ENCODE assay signal across 10 cellular contexts in the genomic region with DNA sequence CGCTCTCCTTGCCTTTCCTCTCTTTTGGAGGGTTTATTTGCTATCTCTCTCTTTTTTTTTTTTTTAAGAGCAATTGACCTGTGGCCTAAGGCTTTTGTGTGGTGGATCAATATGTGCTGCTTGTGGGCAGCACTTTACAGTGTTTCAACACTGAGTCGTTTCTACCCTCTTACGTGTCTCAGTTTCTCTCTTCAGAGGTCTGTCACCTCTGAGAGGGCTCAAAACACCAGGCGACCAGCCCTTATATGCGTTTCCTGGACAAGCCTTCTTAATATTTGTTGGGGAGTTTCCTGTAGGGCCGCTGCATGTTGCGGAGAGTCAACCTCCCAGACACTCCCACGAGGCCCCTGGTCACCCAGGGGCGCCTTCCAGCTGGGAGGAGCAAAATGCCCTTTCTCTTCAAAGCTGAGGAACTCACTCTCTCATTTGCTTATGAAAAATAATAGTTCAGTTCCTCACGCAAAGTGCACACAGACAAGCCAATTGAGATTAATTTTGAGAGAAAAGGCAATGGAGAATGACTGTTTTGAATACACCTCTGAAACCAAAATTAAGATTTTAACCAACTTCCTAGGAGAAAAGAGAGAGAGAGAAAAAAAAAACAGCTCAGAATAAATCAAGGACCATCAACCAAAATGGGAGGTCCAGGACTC.
DNase-seq lines count a peak whose midpoint lies in the region; ATAC-seq and TF ChIP-seq lines count a peak whose summit lies in the region.
"Had no signal": no experiment of that assay in that cellular context is flagged by ENCODE, and none has a peak within 500 bp of the region (broad histone marks: within the 10 kb centered on the region; RNA-seq: fewer than 3 reads in every experiment).

No MANE protein-coding gene starts in this region.

- H3K36me3 ChIP-seq in suprapubic skin = no peaks in the 10 kb centered on the region

- no peaks in the 10 kb centered on the region for H3K27me3 ChIP-seq in suprapubic skin
- H3K27me3 ChIP-seq: dorsolateral prefrontal cortex had no signal

- no peak for TF ChIP-seq EP300 in suprapubic skin (IDR thresholded peaks at IDR 0.05)

- TF ChIP-seq POLR2A in GM18505 (IDR thresholded peaks at IDR 0.05; ENCODE audit: borderline replicate concordance, extremely low read depth, insufficient read depth, insufficient read length) (no peak), suprapubic skin (IDR thresholded peaks at IDR 0.05) (no peak)

- DNase-seq in UCSD-AML1 (lab: John Stamatoyannopoulos, UW; ENCODE audit: unreplicated experiment) (peak; percentile 63), iPS-NIHi11 (ENCODE audit: low spot score) (no peak), NCI-H2107 (lab: John Stamatoyannopoulos, UW) (no peak), foreskin fibroblast (no peak), suprapubic skin (ENCODE audit: low spot score in 2 of 2) (no peak)
- DNase-seq: activated T-cell treated with anti-CD3 and anti-CD28 coated beads, Interleukin-2, amount 50 U/mL, for 72 hours; dorsolateral prefrontal cortex had no signal

- TF ChIP-seq CTCF in foreskin fibroblast (IDR thresholded peaks at IDR 0.05; ENCODE audit: low read depth, low read length) (no peak), suprapubic skin (IDR thresholded peaks at IDR 0.05) (no peak)

- H3K4me1 ChIP-seq in suprapubic skin = no peaks in the 10 kb centered on the region

- no peaks in the 10 kb centered on the region for H3K9me3 ChIP-seq in suprapubic skin

- ATAC-seq in GM18505 (IDR thresholded peaks at IDR 0.05; ENCODE audit: unreplicated experiment) = peak; percentile 72
- ATAC-seq in GM21360 (IDR thresholded peaks at IDR 0.05; ENCODE audit: unreplicated experiment) = peak; percentile 79
- ATAC-seq in HG03066 (IDR thresholded peaks at IDR 0.05; ENCODE audit: low read depth, unreplicated experiment) = peak; percentile 87
- ATAC-seq: activated T-cell treated with anti-CD3 and anti-CD28 coated beads, Interleukin-2, amount 50 U/mL, for 72 hours had no signal

- no peak overlapping the region for H3K27ac ChIP-seq in suprapubic skin

- WGBS in suprapubic skin = 93% methylated on average over 10 of the region's 10 CpGs

- H3K4me3 ChIP-seq in foreskin fibroblast (ENCODE audit: low read depth in 1 of 2, low read length in 2 of 2) (no peak overlapping the region), suprapubic skin (no peak overlapping the region)
- H3K4me3 ChIP-seq: dorsolateral prefrontal cortex had no signal
